Comparison of ENCODE assay signal across 7 cellular contexts in the genomic region with DNA sequence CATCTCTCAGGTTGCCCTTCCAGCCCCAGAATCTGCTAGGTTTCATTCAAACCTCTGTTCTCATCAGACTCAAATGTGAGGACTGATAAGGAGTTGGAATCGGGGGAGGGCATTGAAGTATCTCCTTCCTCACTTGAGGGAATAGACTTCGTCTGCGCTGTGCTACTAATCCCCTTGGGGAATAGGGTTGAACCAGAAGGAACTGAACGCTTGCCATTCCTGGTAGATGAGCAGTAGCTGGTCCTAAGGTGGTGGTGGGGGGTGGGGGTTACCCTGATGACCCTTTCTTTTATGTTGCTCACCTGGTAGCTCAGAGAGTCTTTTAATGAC. TPM values are rescaled to one million over a fixed set of nuclear protein-coding genes. Genes with fewer than 3 reads are reported as not detected.
DNase-seq lines count a peak whose midpoint lies in the region; TF ChIP-seq lines count a peak whose summit lies in the region.

No MANE protein-coding gene starts in this region.

- peak overlapping the region; percentile 40 to 67 (median 55) for H3K4me3 ChIP-seq in Peyer's patch
- peak overlapping the region; percentile 55 to 62 (median 57) for H3K4me3 ChIP-seq in esophagus muscularis mucosa
- H3K4me3 ChIP-seq in skeletal muscle satellite cell (ENCODE audit: low read length), result peak overlapping the region; percentile 78

- H2BK12ac ChIP-seq in H9 (ENCODE audit: insufficient read length, low read depth, low read length), result no peak overlapping the region

- H3K27me3 ChIP-seq in H9 (ENCODE audit: insufficient read depth, low read length) (no peaks in the 10 kb centered on the region), Peyer's patch (no peaks in the 10 kb centered on the region), esophagus muscularis mucosa (no peaks in the 10 kb centered on the region), skeletal muscle satellite cell (ENCODE audit: control insufficient read depth, insufficient read depth, low read length) (no peaks in the 10 kb centered on the region)

- no CpG with 5 or more reads among the region's 4 CpGs for WGBS in H9 (ENCODE audit: extremely low coverage, insufficient read length, low lambda C conversion rate)
- 31% methylated on average over 2 of the region's 4 CpGs for WGBS in esophagus muscularis mucosa

- no peaks in the 10 kb centered on the region for H4K20me1 ChIP-seq in H9 (ENCODE audit: control insufficient read depth, insufficient read depth, insufficient read length)

- H3K36me3 ChIP-seq in Peyer's patch (no peaks in the 10 kb centered on the region), esophagus muscularis mucosa (no peaks in the 10 kb centered on the region), skeletal muscle satellite cell (ENCODE audit: insufficient read depth, low read length) (no peaks in the 10 kb centered on the region)

- H4K8ac ChIP-seq in H9 (replicated peaks; ENCODE audit: insufficient read length, low read depth, low read length), result no peak overlapping the region

- no peak overlapping the region for H3K18ac ChIP-seq in H9 (ENCODE audit: insufficient read length, low read depth, low read length)

- H3K79me2 ChIP-seq in H9 (ENCODE audit: insufficient read depth, low read length), result peaks cover 4% of the 10 kb centered on the region; the same call in 1 of the 2 replicates

- H2BK15ac ChIP-seq in H9 (ENCODE audit: low read depth, low read length), result no peak overlapping the region

- peak overlapping the region in 2 of 3 experiments; percentile 4 to 50; a peak in 3 of 7 replicates for H3K27ac Mint-ChIP-seq in H9

- TF ChIP-seq CTCF in H9 (conservative IDR thresholded peaks at IDR 0.05) (no peak), Peyer's patch (IDR thresholded peaks at IDR 0.05) (no peak), esophagus muscularis mucosa (IDR thresholded peaks at IDR 0.05) (no peak)

- peaks cover 81 to 85% of the 10 kb centered on the region in 2 experiments for H3K9me3 Mint-ChIP-seq in H9

- H2BK20ac ChIP-seq in H9 (ENCODE audit: low read depth, low read length, poor library complexity, severe bottlenecking), result no peak overlapping the region

- no peak overlapping the region for H3K4ac ChIP-seq in H9 (ENCODE audit: low read depth, low read length)

- H3K4me3 Mint-ChIP-seq in H9, result peak overlapping the region; percentile 65 to 81

- H3T11ph ChIP-seq in H9 (ENCODE audit: low read length), result no peak overlapping the region

- H4K91ac ChIP-seq in H9 (ENCODE audit: insufficient read length, low read depth, low read length), result no peak overlapping the region

- no peak overlapping the region for H3K23ac ChIP-seq in H9 (ENCODE audit: insufficient read length, low read depth, low read length)

- peaks cover 12% of the 10 kb centered on the region for H3K9me3 ChIP-seq in H9 (ENCODE audit: control insufficient read depth, low read depth, low read length)
- H3K9me3 ChIP-seq in Peyer's patch, result no peaks in the 10 kb centered on the region
- H3K9me3 ChIP-seq in esophagus muscularis mucosa, result no peaks in the 10 kb centered on the region
- H3K9me3 ChIP-seq in skeletal muscle satellite cell (replicated peaks; ENCODE audit: low read length), result no peaks in the 10 kb centered on the region

- H3K9ac ChIP-seq in H9 (ENCODE audit: extremely low read depth, insufficient read length, low read length), result no peak overlapping the region
- peak overlapping the region; percentile 48 for H3K9ac ChIP-seq in skeletal muscle satellite cell (ENCODE audit: low read depth, low read length)

- TF ChIP-seq EP300 in esophagus muscularis mucosa (IDR thresholded peaks at IDR 0.05), result no peak

- H4K5ac ChIP-seq in H9 (ENCODE audit: insufficient read length, low read depth, low read length), result no peak overlapping the region

- H3K4me1 ChIP-seq in H9 (ENCODE audit: insufficient read depth, low read length) (peaks cover under 1% of the 10 kb centered on the region; the same call in 1 of the 2 replicates), Peyer's patch (no peaks in the 10 kb centered on the region), esophagus muscularis mucosa (peaks cover 4 to 15% (median 7%) of the 10 kb centered on the region in 4 donors), skeletal muscle satellite cell (ENCODE audit: control insufficient read depth, insufficient read depth, low read length) (peaks cover 8% of the 10 kb centered on the region)

- peaks cover 4 to 9% (median 7%) of the 10 kb centered on the region in 3 experiments; a peak in 4 of 7 replicates for H3K36me3 Mint-ChIP-seq in H9 (ENCODE audit: insufficient read depth in 1 of 3, low read depth in 3 of 3)

- no peak overlapping the region for H3K56ac ChIP-seq in H9 (ENCODE audit: insufficient read length, low read depth, low read length)

- H2BK120ac ChIP-seq in H9 (ENCODE audit: low read depth, low read length, poor library complexity, severe bottlenecking), result no peak overlapping the region

- no peak overlapping the region for H2AK5ac ChIP-seq in H9 (ENCODE audit: insufficient read length, low read length)

- no peak overlapping the region for H2AFZ ChIP-seq in H9 (ENCODE audit: low read length)

- H3K4me2 ChIP-seq in H9 (ENCODE audit: insufficient read depth, insufficient read length, low read length) (peak overlapping the region; percentile 56), skeletal muscle satellite cell (ENCODE audit: low read length) (peak overlapping the region; percentile 86)

- no peak overlapping the region for H2BK5ac ChIP-seq in H9 (ENCODE audit: insufficient read length, low read length)

- TF ChIP-seq POLR2A in Peyer's patch (IDR thresholded peaks at IDR 0.05) (no peak), esophagus muscularis mucosa (IDR thresholded peaks at IDR 0.05; ENCODE audit: low read depth) (no peak)

- peaks cover 30 to 33% of the 10 kb centered on the region in 2 experiments for H3K4me1 Mint-ChIP-seq in H9

- intact Hi-C loops in esophagus muscularis mucosa (cut with DNase I), result loop anchor here (5.0 kb wide), 1 partner anchor 38 kb away; no protein-coding TSS in a partner anchor

- H3K27me3 Mint-ChIP-seq in H9 (ENCODE audit: low read depth), result peaks cover 10% of the 10 kb centered on the region

- H3K14ac ChIP-seq in H9 (ENCODE audit: insufficient read depth, low read length), result no peak overlapping the region

- H3K23me2 ChIP-seq in H9 (ENCODE audit: insufficient read length, low read depth, low read length, poor library complexity, severe bottlenecking), result peaks cover 12% of the 10 kb centered on the region

- DNase-seq in H9 (no peak), Peyer's patch (no peak), esophagus muscularis mucosa (ENCODE audit: extremely low spot score) (no peak), DMS53 (lab: John Stamatoyannopoulos, UW) (no peak), NCI-H2029 treated with DMSO at 0.1 percent for 48 hours (lab: John Stamatoyannopoulos, UW) (no peak), D341Med (ENCODE audit: low spot score) (no peak)

- H3K27ac ChIP-seq in H9 (ENCODE audit: insufficient read length, low read depth, low read length), result no peak overlapping the region
- peak overlapping the region in 2 of 4 donors; percentile 60 to 83 for H3K27ac ChIP-seq in Peyer's patch
- H3K27ac ChIP-seq in esophagus muscularis mucosa (replicated peaks in 1 of 4), result no peak overlapping the region

- H3K79me1 ChIP-seq in H9 (ENCODE audit: insufficient read depth, low read depth, low read length, poor library complexity, severe bottlenecking), result no peaks in the 10 kb centered on the region

RNA-seq across cellular contexts. Expression of a gene that starts 0.7 kb away (rescaled TPM):
- total RNA-seq in H9 (2021) (5.6 and 5.9 TPM in 2 replicates), Peyer's patch (1 to 10 TPM in 3 of 4 donors, under 1 TPM in 1; 0.35 to 9.1 (median 2.2) TPM), esophagus muscularis mucosa (10 to 100 TPM in 1 of 4 donors, 1 to 10 TPM in 3; 2.8 to 10.7 (median 3.3) TPM)
- total RNA-seq in skeletal muscle satellite cell (2012; rRNA removed), result 42.3 and 47.6 TPM in 2 replicates
